In genomic region chr4:183200453-183200852, GRCh38 we compare ENCODE assay signal across 1 cellular context.
TF ChIP-seq lines count a peak whose summit lies in the region.

No MANE protein-coding gene starts in this region.

TF ChIP-seq in Ishikawa, 13 proteins besides CTCF, POLR2A, EP300 and RAD21 (continued from another document):
- TF ChIP-seq REST (IDR thresholded peaks at IDR 0.05; ENCODE audit: low read depth) (no peak), ZBTB7A (IDR thresholded peaks at IDR 0.05; ENCODE audit: low read depth) (no peak), USF1 (IDR thresholded peaks at IDR 0.05) (peak; percentile 92)
